20 cellular contexts compared by ENCODE assay signal in the genomic region with DNA sequence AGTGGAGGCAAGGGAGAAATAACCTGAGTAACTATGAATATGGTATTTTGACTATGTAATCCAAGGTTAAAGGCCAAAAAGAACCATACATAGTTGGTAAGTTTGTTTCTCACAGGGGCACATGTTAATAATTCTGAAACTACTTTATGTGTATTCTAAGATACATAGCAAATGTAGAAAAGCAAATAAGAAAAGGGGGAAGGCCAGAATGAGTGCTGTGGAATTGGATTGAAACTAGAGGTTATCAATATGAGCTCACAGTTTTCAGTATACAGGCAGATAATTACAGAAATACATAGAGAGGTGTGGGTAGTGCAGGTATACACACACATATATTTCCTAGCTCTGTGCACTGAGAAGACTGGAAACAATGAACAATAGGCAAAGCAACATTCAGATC. TPM values are rescaled to one million over a fixed set of nuclear protein-coding genes. Genes with fewer than 3 reads are reported as not detected.
DNase-seq lines count a peak whose midpoint lies in the region; ATAC-seq and TF ChIP-seq lines count a peak whose summit lies in the region.
"Had no signal": no experiment of that assay in that cellular context is flagged by ENCODE, and none has a peak within 500 bp of the region (broad histone marks: within the 10 kb centered on the region; RNA-seq: fewer than 3 reads in every experiment).

No MANE protein-coding gene starts in this region.

- H3K27me3 ChIP-seq in WERI-Rb-1 (ENCODE audit: insufficient read depth, low read depth, severe bottlenecking): no peaks in the 10 kb centered on the region
- H3K27me3 ChIP-seq: esophagus squamous epithelium, heart left ventricle, Peyer's patch, vagina had no signal

- peaks cover 1 to 2% of the 10 kb centered on the region in 2 donors for H3K9me3 Mint-ChIP-seq in activated T-cell treated with anti-CD3 and anti-CD28 coated beads, Interleukin-2, amount 50 U/mL, for 72 hours
- H3K9me3 Mint-ChIP-seq in stimulated activated naive CD8-positive, alpha-beta T cell treated with anti-CD3 and anti-CD28 coated beads, Interleukin-15, Interleukin-2, amounts not matched to agents 100 ng/mL and 50 ng/mL, for 24 hours: peaks cover 7% of the 10 kb centered on the region
- H3K9me3 Mint-ChIP-seq: activated T-helper 1 cell treated with anti-CD3 and anti-CD28 coated beads, Interleukin-12 subunit alpha, Interleukin-12 subunit beta, Interleukin-2, Interleukin-4 antibody, amounts not matched to agents 30 ng/mL and 10 ng/mL and 1 ng/mL, durations not matched to agents 14 hours and 24 hours and 36 hours; dendritic cell treated with granulocyte-macrophage colony-stimulating factor and Interleukin-4, amounts not matched to agents 40 ng/mL and 50 ng/mL, for 4 days had no signal

- H3K27ac ChIP-seq in WERI-Rb-1: no peak overlapping the region
- H3K27ac ChIP-seq: esophagus squamous epithelium, heart left ventricle, Peyer's patch, vagina had no signal

- H3K9me3 ChIP-seq in WERI-Rb-1 (ENCODE audit: severe bottlenecking): no peaks in the 10 kb centered on the region
- H3K9me3 ChIP-seq: esophagus squamous epithelium, heart left ventricle, Peyer's patch, vagina had no signal

- ATAC-seq in activated T-cell treated with anti-CD3 and anti-CD28 coated beads, Interleukin-2, amount 50 U/mL, for 72 hours (replicated peaks in 1 of 2): peak; percentile 95 to 96
- ATAC-seq in GM21390 (IDR thresholded peaks at IDR 0.05; ENCODE audit: unreplicated experiment) (peak; percentile 84), HG02981 (IDR thresholded peaks at IDR 0.05; ENCODE audit: unreplicated experiment) (peak; percentile 65)
- ATAC-seq: heart left ventricle, HepG2 had no signal

- H3K27me3 Mint-ChIP-seq in activated T-cell treated with anti-CD3 and anti-CD28 coated beads, Interleukin-2, amount 50 U/mL, for 72 hours (ENCODE audit: low read depth): no peaks in the 10 kb centered on the region
- H3K27me3 Mint-ChIP-seq in stimulated activated naive CD8-positive, alpha-beta T cell treated with anti-CD3 and anti-CD28 coated beads, Interleukin-15, Interleukin-2, amounts not matched to agents 100 ng/mL and 50 ng/mL, for 24 hours: no peaks in the 10 kb centered on the region
- H3K27me3 Mint-ChIP-seq: dendritic cell treated with granulocyte-macrophage colony-stimulating factor and Interleukin-4, amounts not matched to agents 40 ng/mL and 50 ng/mL, for 4 days had no signal

- no peak for DNase-seq in activated T-cell treated with anti-CD3 and anti-CD28 coated beads, Interleukin-2, amount 50 U/mL, for 72 hours
- DNase-seq in activated T-cell treated with anti-CD3 and anti-CD28 coated beads, Interleukin-2, amount 50 U/mL, for 1 hour: no peak
- DNase-seq in activated CD8-positive, alpha-beta memory T cell treated with anti-CD3 and anti-CD28 coated beads for 24 hours: no peak
- no peak for DNase-seq in central memory CD4-positive, alpha-beta T cell
- no peak for DNase-seq in WERI-Rb-1
- DNase-seq: esophagus squamous epithelium; GDM1; heart left ventricle; kidney glomerular epithelial cell; NCI-H774; occipital lobe; Peyer's patch; stimulated activated naive CD4-positive, alpha-beta T cell treated with Interleukin-2 at 50 U/mL for 16 hours had no signal

- no peak overlapping the region for H3K4me3 ChIP-seq in WERI-Rb-1 (ENCODE audit: low read depth, low read length)
- H3K4me3 ChIP-seq: esophagus squamous epithelium, heart left ventricle, Peyer's patch, vagina had no signal

- no peaks in the 10 kb centered on the region for H3K36me3 ChIP-seq in WERI-Rb-1
- H3K36me3 ChIP-seq: esophagus squamous epithelium, heart left ventricle, Peyer's patch, vagina had no signal

- peak overlapping the region; percentile 50 to 63 for H3K4me3 Mint-ChIP-seq in activated T-cell treated with anti-CD3 and anti-CD28 coated beads, Interleukin-2, amount 50 U/mL, for 72 hours
- no peak overlapping the region for H3K4me3 Mint-ChIP-seq in stimulated activated naive CD8-positive, alpha-beta T cell treated with anti-CD3 and anti-CD28 coated beads, Interleukin-15, Interleukin-2, amounts not matched to agents 100 ng/mL and 50 ng/mL, for 24 hours
- H3K4me3 Mint-ChIP-seq: activated T-helper 1 cell treated with anti-CD3 and anti-CD28 coated beads, Interleukin-12 subunit alpha, Interleukin-12 subunit beta, Interleukin-2, Interleukin-4 antibody, amounts not matched to agents 30 ng/mL and 10 ng/mL and 1 ng/mL, durations not matched to agents 14 hours and 24 hours and 36 hours; dendritic cell treated with granulocyte-macrophage colony-stimulating factor and Interleukin-4, amounts not matched to agents 40 ng/mL and 50 ng/mL, for 4 days had no signal

- peaks cover 4 to 10% of the 10 kb centered on the region in 2 donors for H3K36me3 Mint-ChIP-seq in activated T-cell treated with anti-CD3 and anti-CD28 coated beads, Interleukin-2, amount 50 U/mL, for 72 hours (ENCODE audit: insufficient read depth in 2 of 2)
- H3K36me3 Mint-ChIP-seq in stimulated activated naive CD8-positive, alpha-beta T cell treated with anti-CD3 and anti-CD28 coated beads, Interleukin-15, Interleukin-2, amounts not matched to agents 100 ng/mL and 50 ng/mL, for 24 hours (ENCODE audit: low read depth): peaks cover 31% of the 10 kb centered on the region

- TF ChIP-seq CTCF in WERI-Rb-1 (IDR thresholded peaks at IDR 0.05; ENCODE audit: low read depth, low read length): no peak

- peak overlapping the region; percentile 85 for H3K27ac Mint-ChIP-seq in activated T-cell treated with anti-CD3 and anti-CD28 coated beads, Interleukin-2, amount 50 U/mL, for 72 hours
- peak overlapping the region; percentile 27 for H3K27ac Mint-ChIP-seq in stimulated activated naive CD8-positive, alpha-beta T cell treated with anti-CD3 and anti-CD28 coated beads, Interleukin-15, Interleukin-2, amounts not matched to agents 100 ng/mL and 50 ng/mL, for 24 hours
- H3K27ac Mint-ChIP-seq: dendritic cell treated with granulocyte-macrophage colony-stimulating factor and Interleukin-4, amounts not matched to agents 40 ng/mL and 50 ng/mL, for 4 days had no signal

- H3K4me1 Mint-ChIP-seq in activated T-cell treated with anti-CD3 and anti-CD28 coated beads, Interleukin-2, amount 50 U/mL, for 72 hours (ENCODE audit: low read depth): peaks cover 39% of the 10 kb centered on the region
- H3K4me1 Mint-ChIP-seq in stimulated activated naive CD8-positive, alpha-beta T cell treated with anti-CD3 and anti-CD28 coated beads, Interleukin-15, Interleukin-2, amounts not matched to agents 100 ng/mL and 50 ng/mL, for 24 hours (ENCODE audit: low read depth): peaks cover 64% of the 10 kb centered on the region

RNA-seq across cellular contexts. Expression of gene INO80C, which starts 13.7 kb away (rescaled TPM):
- total RNA-seq in activated T-cell treated with anti-CD3 and anti-CD28 coated beads, Interleukin-2, amount 50 U/mL, for 72 hours: 10 to 100 TPM; 22.7 to 26.9 TPM
